In the genomic region with DNA sequence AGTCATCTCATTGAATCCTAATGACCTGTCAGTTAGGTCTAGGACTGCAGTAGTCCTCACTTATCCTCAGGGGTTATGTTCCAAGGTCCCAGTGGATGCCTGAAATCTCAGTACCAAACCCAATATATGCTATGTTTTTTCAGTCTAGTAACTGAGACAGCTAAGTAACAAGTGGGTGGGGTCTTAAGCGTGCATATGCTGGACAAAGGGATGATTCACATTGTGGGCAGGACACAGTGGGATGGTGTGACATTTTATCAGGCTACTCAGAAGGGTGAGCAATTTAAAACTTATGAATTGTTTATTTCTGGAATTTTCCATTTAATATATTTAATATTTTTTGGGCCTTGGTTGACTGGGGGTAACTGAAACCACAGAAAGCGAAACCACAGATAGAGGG, we compare ENCODE assay signal across 18 cellular contexts. TPM values are rescaled to one million over a fixed set of nuclear protein-coding genes. Genes with fewer than 3 reads are reported as not detected.
DNase-seq lines count a peak whose midpoint lies in the region; ATAC-seq, FAIRE-seq and TF ChIP-seq lines count a peak whose summit lies in the region.
"Had no signal": no experiment of that assay in that cellular context is flagged by ENCODE, and none has a peak within 500 bp of the region (broad histone marks: within the 10 kb centered on the region; RNA-seq: fewer than 3 reads in every experiment).

No MANE protein-coding gene starts in this region.

- BruUV-seq in endothelial cell of umbilical vein (replicated peaks; lab: Mats Ljungman, UMichigan) = no TSS peak

- TF ChIP-seq POLR2A in endothelial cell of umbilical vein (IDR thresholded peaks at IDR 0.05; ENCODE audit: low read depth, low read length) (no peak), sigmoid colon (IDR thresholded peaks at IDR 0.05) (no peak)

- H4K20me1 ChIP-seq in endothelial cell of umbilical vein (replicated peaks; ENCODE audit: control insufficient read depth, extremely low read depth, insufficient read depth, low read length) = no peaks in the 10 kb centered on the region

- H3K9ac ChIP-seq in endothelial cell of umbilical vein (replicated peaks; ENCODE audit: extremely low read depth, insufficient read depth, low read length) = no peak overlapping the region

- CTCF ChIA-PET in endothelial cell of umbilical vein (lab: Charles Lee) = interaction anchor here (1.4 kb wide), 1 partner anchor 1245 kb away, joined by 3 read pairs; no protein-coding TSS in a partner anchor

- H3K4me3 ChIP-seq in endothelial cell of umbilical vein (replicated peaks in 1 of 3; ENCODE audit: insufficient read depth in 1 of 3, low read depth in 1 of 3, low read length in 3 of 3) = no peak overlapping the region
- H3K4me3 ChIP-seq in sigmoid colon = no peak overlapping the region
- no peak overlapping the region for H3K4me3 ChIP-seq in H7 (ENCODE audit: insufficient read depth, low read depth, low read length)
- H3K4me3 ChIP-seq: esophagus squamous epithelium, psoas muscle had no signal

- dilution Hi-C loops in endothelial cell of umbilical vein (cut with MboI; ENCODE audit: extremely low pct_ligation_motif_present, low sequenced_read_pairs) = no loop called here

- no peaks in the 10 kb centered on the region for H3K9me3 ChIP-seq in endothelial cell of umbilical vein (replicated peaks; ENCODE audit: control insufficient read depth, insufficient read depth, low read length)
- no peaks in the 10 kb centered on the region for H3K9me3 ChIP-seq in sigmoid colon
- H3K9me3 ChIP-seq: esophagus squamous epithelium, psoas muscle had no signal

- FAIRE-seq in endothelial cell of umbilical vein (lab: Jason Lieb, UNC) = no peak
- FAIRE-seq: colon, GM18507 had no signal

- H3K27me3 Mint-ChIP-seq in osteocyte (ENCODE audit: unreplicated experiment) = no peaks in the 10 kb centered on the region
- H3K27me3 Mint-ChIP-seq: activated naive CD8-positive, alpha-beta T cell; CD4-positive, CD25-positive, alpha-beta regulatory T cell had no signal

- ATAC-seq in GM21717 (IDR thresholded peaks at IDR 0.05; ENCODE audit: unreplicated experiment) = no peak
- ATAC-seq: psoas muscle had no signal

- H3K27ac Mint-ChIP-seq in osteocyte (ENCODE audit: unreplicated experiment) = peak overlapping the region; percentile 70
- H3K27ac Mint-ChIP-seq: activated naive CD8-positive, alpha-beta T cell; CD4-positive, CD25-positive, alpha-beta regulatory T cell; H9 had no signal

- peaks cover 26% of the 10 kb centered on the region for H3K36me3 Mint-ChIP-seq in osteocyte (ENCODE audit: unreplicated experiment)

- H3K4me3 Mint-ChIP-seq in osteocyte (ENCODE audit: unreplicated experiment) = no peak overlapping the region
- H3K4me3 Mint-ChIP-seq: activated naive CD8-positive, alpha-beta T cell; CD4-positive, CD25-positive, alpha-beta regulatory T cell; H9 had no signal

- DNase-seq in EL (peak; percentile 76), NCI-H460 (ENCODE audit: extremely low read depth, low read depth) (peak; percentile 3), endothelial cell of umbilical vein (ENCODE audit: low read depth, low spot score) (peak; percentile 21), osteocyte (ENCODE audit: extremely low spot score, unreplicated experiment) (no peak), COR-L47 (lab: John Stamatoyannopoulos, UW) (no peak), sigmoid colon (no peak), H7 (no peak)
- DNase-seq: CD4-positive, CD25-positive, alpha-beta regulatory T cell; esophagus squamous epithelium; H9; midbrain; psoas muscle; stimulated activated CD8-positive, alpha-beta memory T cell treated with anti-CD3 and anti-CD28 coated beads, Interleukin-4, amount 100 ng/mL, for 48 hours had no signal

- peaks cover 43% of the 10 kb centered on the region for H3K4me1 Mint-ChIP-seq in osteocyte (ENCODE audit: unreplicated experiment)

- H3K27ac ChIP-seq in endothelial cell of umbilical vein (ENCODE audit: insufficient read depth, low read depth, low read length) = no peak overlapping the region
- H3K27ac ChIP-seq in sigmoid colon = no peak overlapping the region
- H3K27ac ChIP-seq: esophagus squamous epithelium, psoas muscle, VCaP had no signal

- no peak overlapping the region for H3K4me2 ChIP-seq in endothelial cell of umbilical vein (ENCODE audit: insufficient read depth, low read length)

- no peaks in the 10 kb centered on the region for H3K4me1 ChIP-seq in endothelial cell of umbilical vein (ENCODE audit: control insufficient read depth, extremely low read depth, insufficient read depth, low read length)
- no peaks in the 10 kb centered on the region for H3K4me1 ChIP-seq in sigmoid colon
- H3K4me1 ChIP-seq: psoas muscle had no signal

- H2AFZ ChIP-seq in endothelial cell of umbilical vein (ENCODE audit: low read depth, low read length) = no peak overlapping the region

- no peaks in the 10 kb centered on the region for H3K9me1 ChIP-seq in endothelial cell of umbilical vein (replicated peaks; ENCODE audit: control insufficient read depth, extremely low read depth, insufficient read depth, low read length)

- 88 to 92% methylated on average over 2 of the region's 2 CpGs for WGBS in sigmoid colon, 2 donors

- POLR2A ChIA-PET in endothelial cell of umbilical vein (lab: Charles Lee) = no interaction called here

- H3K9me3 Mint-ChIP-seq in osteocyte (ENCODE audit: unreplicated experiment) = no peaks in the 10 kb centered on the region
- H3K9me3 Mint-ChIP-seq: CD4-positive, CD25-positive, alpha-beta regulatory T cell; H9 had no signal

- H3K79me2 ChIP-seq in endothelial cell of umbilical vein (ENCODE audit: control insufficient read depth, insufficient read depth, low read length) = no peaks in the 10 kb centered on the region

- intact Hi-C loops in endothelial cell of umbilical vein (cut with micrococcal nuclease) = no loop called here
- intact Hi-C loops in sigmoid colon (cut with DNase I) = no loop called here

- H3K27me3 ChIP-seq in endothelial cell of umbilical vein (ENCODE audit: control insufficient read depth in 2 of 2, insufficient read depth in 2 of 2, low read length in 2 of 2) (no peaks in the 10 kb centered on the region), sigmoid colon (no peaks in the 10 kb centered on the region), H7 (ENCODE audit: control insufficient read depth, insufficient read depth, low read length) (no peaks in the 10 kb centered on the region)
- H3K27me3 ChIP-seq: esophagus squamous epithelium had no signal

- H3K36me3 ChIP-seq in endothelial cell of umbilical vein (ENCODE audit: control insufficient read depth in 2 of 2, extremely low read depth in 1 of 2, insufficient read depth in 2 of 2, low read length in 2 of 2) (peaks cover 3 to 4% of the 10 kb centered on the region in 2 experiments), sigmoid colon (peaks cover 10 to 61% (median 16%) of the 10 kb centered on the region in 4 donors), H7 (replicated peaks; ENCODE audit: control insufficient read depth, insufficient read depth, low read length) (peaks cover 3% of the 10 kb centered on the region)

- TF ChIP-seq EP300 in sigmoid colon (IDR thresholded peaks at IDR 0.05) = no peak

- TF ChIP-seq CTCF in endothelial cell of umbilical vein (IDR thresholded peaks at IDR 0.05; ENCODE audit: extremely low read depth in 1 of 2, insufficient read depth in 1 of 2, low read depth in 1 of 2, low read length in 2 of 2) (no peak), osteocyte (IDR thresholded peaks at IDR 0.05) (no peak), sigmoid colon (IDR thresholded peaks at IDR 0.05) (no peak)

TF ChIP-seq in endothelial cell of umbilical vein, 7 proteins besides CTCF, POLR2A, EP300 and RAD21:
- peak; percentile 25 for TF ChIP-seq FOS (IDR thresholded peaks at IDR 0.05; ENCODE audit: borderline replicate concordance, insufficient read depth, low read length)
- TF ChIP-seq GATA2 (IDR thresholded peaks at IDR 0.05; ENCODE audit: insufficient read depth, insufficient read length, low read depth, low read length) = no peak

RNA-seq across cellular contexts. Expression of a gene that starts 29.0 kb away (rescaled TPM):
- total RNA-seq in NCI-H460 (2014; rRNA removed; shearing (Covaris generic)) = 277 and 301 TPM in 2 replicates
- polyA plus RNA-seq in NCI-H460 (2014; cell fraction: nucleus; rRNA removed) = 54.6 and 68.1 TPM in 2 replicates
- total RNA-seq in endothelial cell of umbilical vein = 35.2 and 48.9 TPM in 2 replicates
- polyA plus RNA-seq in endothelial cell of umbilical vein = 27.5 and 29.8 TPM in 2 replicates
- polyA plus RNA-seq in endothelial cell of umbilical vein (2011; cell fraction: cytosol; rRNA removed) = 29.5 and 35.5 TPM in 2 replicates
- 32.8 and 44.8 TPM in 2 replicates for polyA plus RNA-seq in endothelial cell of umbilical vein (2011; cell fraction: nucleus; rRNA removed)
- 38.0 and 45.5 TPM in 2 replicates for polyA plus RNA-seq in endothelial cell of umbilical vein (2012)
- 36.5 and 45.6 TPM in 2 replicates for polyA minus RNA-seq in endothelial cell of umbilical vein
- polyA minus RNA-seq in endothelial cell of umbilical vein (2011; cell fraction: cytosol; rRNA and poly(A)+ RNA removed) = 12.7 TPM
- polyA minus RNA-seq in endothelial cell of umbilical vein (2011; cell fraction: nucleus; rRNA and poly(A)+ RNA removed) = 49.6 and 67.8 TPM in 2 replicates
- total RNA-seq in osteocyte = 34.6 and 34.9 TPM in 2 replicates
- total RNA-seq in sigmoid colon = 10 to 100 TPM; 12.8 to 41.0 (median 26.7) TPM
- 10 to 100 TPM; 12.0 to 18.2 (median 12.0) TPM for polyA plus RNA-seq in sigmoid colon
- total RNA-seq in H7 (2014; rRNA removed; shearing (Covaris generic)) = 38.7 and 53.1 TPM in 2 replicates

Comparison
In these comparisons a context has a peak if more than half of its experiments do, and no peak if none do; other contexts are left out.
1. DNase-seq: peak in EL (single experiment), NCI-H460 (single experiment) and endothelial cell of umbilical vein (single experiment); none in osteocyte (single experiment), COR-L47 (single experiment), sigmoid colon (single experiment) and H7 (single experiment).